Comparison of ENCODE assay signal across 8 cellular contexts in genomic region chr2:85354286-85355072, GRCh38. TPM values are rescaled to one million over a fixed set of nuclear protein-coding genes. Genes with fewer than 3 reads are reported as not detected.
DNase-seq lines count a peak whose midpoint lies in the region; ATAC-seq and TF ChIP-seq lines count a peak whose summit lies in the region.

Gene ELMOD3 (plus strand): TSS chr2:85354769. CDS start chr2:85357199, 2,430 bp downstream.
Gene RETSAT (minus strand): TSS chr2:85354528. CDS start chr2:85354507, 21 bp downstream.

- H3K4me3 Mint-ChIP-seq in activated CD4-positive, alpha-beta T cell treated with anti-CD3 and anti-CD28 coated beads for 36 hours = peak within 1 kb of the TSS; percentile 89

- peaks cover 34% of the 10 kb centered on the region for H3K4me1 Mint-ChIP-seq in activated CD4-positive, alpha-beta T cell treated with anti-CD3 and anti-CD28 coated beads for 36 hours

- H3K36me3 Mint-ChIP-seq in activated CD4-positive, alpha-beta T cell treated with anti-CD3 and anti-CD28 coated beads for 36 hours (ENCODE audit: low read depth) = peaks cover 43% of the 10 kb centered on the region

- intact Hi-C loops in activated CD4-positive, alpha-beta T cell treated with anti-CD3 and anti-CD28 coated beads for 36 hours (cut with DNase I, micrococcal nuclease) = loop anchor here (1.0 to 10.0 kb wide), 10 partner anchors 26 to 840 kb away; partner anchors contain the start of genes GGCX (in 2 of the 2), MAT2A (in 2 of the 2), SH2D6 (in 2 of the 2) and USP39 (in 2 of the 2)

- H3K27me3 ChIP-seq in kidney epithelial cell (ENCODE audit: control insufficient read depth, insufficient read depth, low read length) = no peaks in the 10 kb centered on the region

- no peaks in the 10 kb centered on the region for H3K27me3 Mint-ChIP-seq in activated CD4-positive, alpha-beta T cell treated with anti-CD3 and anti-CD28 coated beads for 36 hours

- POLR2A ChIA-PET in activated CD4-positive, alpha-beta T cell treated with anti-CD3 and anti-CD28 coated beads for 36 hours (lab: Charles Lee) = interaction anchor here (0.5 to 2.3 kb wide), 19 partner anchors 11 to 751 kb away, joined by 3 to 20 read pairs (median 4); partner anchors contain the start of genes GGCX, MAT2A, POLR1A and PTCD3

- H3K9me3 Mint-ChIP-seq in activated CD4-positive, alpha-beta T cell treated with anti-CD3 and anti-CD28 coated beads for 36 hours (ENCODE audit: low read depth) = no peaks in the 10 kb centered on the region

- H3K27ac Mint-ChIP-seq in activated CD4-positive, alpha-beta T cell treated with anti-CD3 and anti-CD28 coated beads for 36 hours = peak within 1 kb of the TSS; percentile 99

- peak; percentile 97 for ATAC-seq in HG03442 (IDR thresholded peaks at IDR 0.05; ENCODE audit: unreplicated experiment)
- peak; percentile 100 for ATAC-seq in activated CD4-positive, alpha-beta T cell treated with anti-CD3 and anti-CD28 coated beads for 36 hours

- H3K36me3 ChIP-seq in kidney epithelial cell (ENCODE audit: control insufficient read depth, insufficient read depth, low read length) = peaks cover 1% of the 10 kb centered on the region

- no peak for TF ChIP-seq CTCF in choroid plexus epithelial cell (conservative IDR thresholded peaks at IDR 0.05; ENCODE audit: low read depth, low read length)
- no peak for TF ChIP-seq CTCF in kidney epithelial cell (IDR thresholded peaks at IDR 0.05; ENCODE audit: insufficient read depth, low read length, poor library complexity, severe bottlenecking)

- H3K4me3 ChIP-seq in choroid plexus epithelial cell (ENCODE audit: low read depth, low read length) (peak within 1 kb of the TSS; percentile 98), kidney epithelial cell (ENCODE audit: low read depth, low read length) (peak within 1 kb of the TSS; percentile 73)

- CTCF ChIA-PET in activated CD4-positive, alpha-beta T cell treated with anti-CD3 and anti-CD28 coated beads for 36 hours (lab: Charles Lee) = interaction anchor here (0.6 to 1.4 kb wide), 12 partner anchors 16 to 196 kb away, joined by 3 to 6 read pairs (median 3); partner anchors contain the start of gene MAT2A

- DNase-seq in Ammon's horn (ENCODE audit: low spot score) (peak; percentile 98), GM19238 (ENCODE audit: insufficient read length, low spot score) (peak; percentile 97), NCI-H524 (lab: John Stamatoyannopoulos, UW) (peak; percentile 94 to 98), choroid plexus epithelial cell (ENCODE audit: low read depth) (peak; percentile 100), kidney epithelial cell (ENCODE audit: low read depth) (peak; percentile 98)
- peak; percentile 98 for DNase-seq in activated CD4-positive, alpha-beta T cell treated with anti-CD3 and anti-CD28 coated beads for 36 hours
- DNase-seq in stimulated activated CD4-positive, alpha-beta T cell treated with anti-CD3 and anti-CD28 coated beads, Interleukin-15, amount 100 ng/mL, for 48 hours (ENCODE audit: low read depth in 2 of 2) = peak; percentile 95 to 96

RNA-seq across cellular contexts. Expression of gene ELMOD3, which starts in this region (rescaled TPM):
- 10 to 100 TPM; 11.2 to 12.9 TPM for total RNA-seq in activated CD4-positive, alpha-beta T cell treated with anti-CD3 and anti-CD28 coated beads for 36 hours
- 19.9 and 22.3 TPM in 2 replicates for total RNA-seq in kidney epithelial cell

RNA-seq across cellular contexts. Expression of gene RETSAT, which starts in this region (rescaled TPM):
- 10 to 100 TPM; 18.1 to 18.7 TPM for total RNA-seq in activated CD4-positive, alpha-beta T cell treated with anti-CD3 and anti-CD28 coated beads for 36 hours
- 29.6 and 31.6 TPM in 2 replicates for total RNA-seq in kidney epithelial cell

Comparison
In these comparisons a context has a peak if more than half of its experiments do, and no peak if none do; other contexts are left out.
1. Peak in every context shown above with its lines: DNase-seq, ATAC-seq and H3K4me3 ChIP-seq.